ENCODE assay signal across 8 cellular contexts in the genomic region with DNA sequence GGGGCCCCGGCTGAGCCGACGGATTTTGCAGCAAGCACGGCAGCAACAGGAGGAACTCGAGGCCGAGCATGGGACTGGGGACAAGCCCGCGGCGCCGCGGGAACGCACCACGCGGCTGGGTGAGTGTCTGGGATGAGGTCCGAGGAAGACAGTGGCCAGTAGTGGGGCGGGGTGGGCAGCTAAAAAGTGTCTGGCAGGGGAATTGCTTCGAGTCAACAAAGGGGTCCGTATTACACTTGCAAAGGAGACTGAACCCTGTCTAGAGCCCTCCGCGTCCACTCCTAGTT. TPM values are rescaled to one million over a fixed set of nuclear protein-coding genes. Genes with fewer than 3 reads are reported as not detected.
DNase-seq lines count a peak whose midpoint lies in the region; ATAC-seq and TF ChIP-seq lines count a peak whose summit lies in the region.

No MANE protein-coding gene starts in this region.

- H3K27ac ChIP-seq in HEK293 (ENCODE audit: extremely low read depth, low read depth, low read length), result peak overlapping the region; percentile 80; the same call in 1 of the 2 replicates
- H3K27ac ChIP-seq in rectal smooth muscle tissue (ENCODE audit: low read depth, low read length), result peak overlapping the region; percentile 100

- TF ChIP-seq CTCF in BE2C (IDR thresholded peaks at IDR 0.05; ENCODE audit: low read depth, low read length), result no peak
- TF ChIP-seq CTCF in HEK293 (tag by site-specific recombination; IDR thresholded peaks at IDR 0.05), result no peak
- TF ChIP-seq CTCF in foreskin fibroblast (IDR thresholded peaks at IDR 0.05; ENCODE audit: low read depth, low read length), result no peak

- in situ Hi-C loops in G401 (cut with HindIII; ENCODE audit: low sequenced_read_pairs), result no loop called here

- no peak for ATAC-seq in GM21619 (IDR thresholded peaks at IDR 0.05; ENCODE audit: unreplicated experiment)

- CTCF ChIA-PET in HEK293 (lab: Yijun Ruan, JAX), result interaction anchor here (0.6 to 11.2 kb wide), 43 partner anchors 9 to 1237 kb away, joined by 3 to 160 read pairs (median 5); a partner anchor contains a TSS

- H3K4me3 ChIP-seq in BE2C (ENCODE audit: low read depth, low read length) (peak overlapping the region; percentile 99), HEK293 (ENCODE audit: low read depth, low read length) (peak overlapping the region; percentile 88), foreskin fibroblast (ENCODE audit: low read depth in 1 of 2, low read length in 2 of 2) (peak overlapping the region; percentile 82 to 98), rectal smooth muscle tissue (ENCODE audit: low read length) (peak overlapping the region; percentile 96)

- H3K36me3 ChIP-seq in BE2C (peaks cover 38% of the 10 kb centered on the region), HEK293 (ENCODE audit: control insufficient read depth in 2 of 2, insufficient read depth in 1 of 2, low read length in 2 of 2) (peaks cover 26 to 41% of the 10 kb centered on the region in 2 experiments; a peak in 2 of 3 replicates), rectal smooth muscle tissue (ENCODE audit: control insufficient read depth, insufficient read depth, low read length) (no peaks in the 10 kb centered on the region)

- DNase-seq in BE2C (peak; percentile 30), SW480 (ENCODE audit: low spot score) (peak; percentile 21), foreskin fibroblast (no peak), G401 (ENCODE audit: low spot score) (no peak), nucleus accumbens (lab: John Stamatoyannopoulos, UW) (no peak)

- H3K4me1 ChIP-seq in BE2C (no peaks in the 10 kb centered on the region; the same call in 1 of the 2 replicates), HEK293 (ENCODE audit: control insufficient read depth, insufficient read depth, low read length) (peaks cover 9% of the 10 kb centered on the region), rectal smooth muscle tissue (ENCODE audit: control insufficient read depth, insufficient read depth, low read length) (peaks cover 8% of the 10 kb centered on the region)

- H3K9me3 ChIP-seq in BE2C, result no peaks in the 10 kb centered on the region
- no peaks in the 10 kb centered on the region for H3K9me3 ChIP-seq in HEK293 (ENCODE audit: control insufficient read depth, insufficient read depth, low read depth, low read length)

- H3K9ac ChIP-seq in rectal smooth muscle tissue (ENCODE audit: low read length), result peak overlapping the region; percentile 64

- POLR2A ChIA-PET in HEK293 (lab: Yijun Ruan, JAX), result interaction anchor here (0.9 to 2.5 kb wide), 21 partner anchors 9 to 1063 kb away, joined by 3 to 34 read pairs (median 5); a partner anchor contains a TSS

- H3K27me3 ChIP-seq in BE2C, result no peaks in the 10 kb centered on the region
- H3K27me3 ChIP-seq in rectal smooth muscle tissue (ENCODE audit: control insufficient read depth, insufficient read depth, low read length), result no peaks in the 10 kb centered on the region

TF ChIP-seq in HEK293, 187 proteins besides CTCF, POLR2A, EP300 and RAD21 (continues in another document):
- TF ChIP-seq, protein P1, sequence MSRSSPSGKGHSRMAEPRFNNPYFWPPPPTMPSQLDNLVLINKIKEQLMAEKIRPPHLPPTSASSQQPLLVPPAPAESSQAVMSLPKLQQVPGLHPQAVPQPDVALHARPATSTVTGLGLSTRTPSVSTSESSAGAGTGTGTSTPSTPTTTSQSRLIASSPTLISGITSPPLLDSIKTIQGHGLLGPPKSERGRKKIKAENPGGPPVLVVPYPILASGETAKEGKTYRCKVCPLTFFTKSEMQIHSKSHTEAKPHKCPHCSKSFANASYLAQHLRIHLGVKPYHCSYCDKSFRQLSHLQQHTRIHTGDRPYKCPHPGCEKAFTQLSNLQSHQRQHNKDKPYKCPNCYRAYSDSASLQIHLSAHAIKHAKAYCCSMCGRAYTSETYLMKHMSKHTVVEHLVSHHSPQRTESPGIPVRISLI (tag by site-specific recombination; IDR thresholded peaks at IDR 0.05), result no peak
- TF ChIP-seq ZNF266 (tag by site-specific recombination; IDR thresholded peaks at IDR 0.05; ENCODE audit: low read depth) (0 out of 2 replicates have a peak, but pooled peaks have one; percentile 21), ZNF335 (tag by site-specific recombination; conservative IDR thresholded peaks at IDR 0.05) (no peak), SP2 (tag by site-specific recombination; IDR thresholded peaks at IDR 0.05) (no peak), ZFP37 (tag by site-specific recombination; IDR thresholded peaks at IDR 0.05) (0 out of 2 replicates have a peak, but pooled peaks have one; percentile 0), GLI4 (tag by site-specific recombination; IDR thresholded peaks at IDR 0.05) (no peak), ZNF426 (tag by site-specific recombination; IDR thresholded peaks at IDR 0.05) (0 out of 2 replicates have a peak, but pooled peaks have one; percentile 4), ZNF664 (tag by site-specific recombination; IDR thresholded peaks at IDR 0.05) (no peak), ZNF169 (tag by site-specific recombination; IDR thresholded peaks at IDR 0.05) (no peak), SP3 (tag by site-specific recombination; IDR thresholded peaks at IDR 0.05) (no peak), ZNF560 (tag by site-specific recombination; IDR thresholded peaks at IDR 0.05; ENCODE audit: borderline replicate concordance) (no peak), ZFP69B (tag by site-specific recombination; IDR thresholded peaks at IDR 0.05) (no peak), ZNF184 (tag by site-specific recombination; IDR thresholded peaks at IDR 0.05) (no peak)
- TF ChIP-seq, protein P2, sequence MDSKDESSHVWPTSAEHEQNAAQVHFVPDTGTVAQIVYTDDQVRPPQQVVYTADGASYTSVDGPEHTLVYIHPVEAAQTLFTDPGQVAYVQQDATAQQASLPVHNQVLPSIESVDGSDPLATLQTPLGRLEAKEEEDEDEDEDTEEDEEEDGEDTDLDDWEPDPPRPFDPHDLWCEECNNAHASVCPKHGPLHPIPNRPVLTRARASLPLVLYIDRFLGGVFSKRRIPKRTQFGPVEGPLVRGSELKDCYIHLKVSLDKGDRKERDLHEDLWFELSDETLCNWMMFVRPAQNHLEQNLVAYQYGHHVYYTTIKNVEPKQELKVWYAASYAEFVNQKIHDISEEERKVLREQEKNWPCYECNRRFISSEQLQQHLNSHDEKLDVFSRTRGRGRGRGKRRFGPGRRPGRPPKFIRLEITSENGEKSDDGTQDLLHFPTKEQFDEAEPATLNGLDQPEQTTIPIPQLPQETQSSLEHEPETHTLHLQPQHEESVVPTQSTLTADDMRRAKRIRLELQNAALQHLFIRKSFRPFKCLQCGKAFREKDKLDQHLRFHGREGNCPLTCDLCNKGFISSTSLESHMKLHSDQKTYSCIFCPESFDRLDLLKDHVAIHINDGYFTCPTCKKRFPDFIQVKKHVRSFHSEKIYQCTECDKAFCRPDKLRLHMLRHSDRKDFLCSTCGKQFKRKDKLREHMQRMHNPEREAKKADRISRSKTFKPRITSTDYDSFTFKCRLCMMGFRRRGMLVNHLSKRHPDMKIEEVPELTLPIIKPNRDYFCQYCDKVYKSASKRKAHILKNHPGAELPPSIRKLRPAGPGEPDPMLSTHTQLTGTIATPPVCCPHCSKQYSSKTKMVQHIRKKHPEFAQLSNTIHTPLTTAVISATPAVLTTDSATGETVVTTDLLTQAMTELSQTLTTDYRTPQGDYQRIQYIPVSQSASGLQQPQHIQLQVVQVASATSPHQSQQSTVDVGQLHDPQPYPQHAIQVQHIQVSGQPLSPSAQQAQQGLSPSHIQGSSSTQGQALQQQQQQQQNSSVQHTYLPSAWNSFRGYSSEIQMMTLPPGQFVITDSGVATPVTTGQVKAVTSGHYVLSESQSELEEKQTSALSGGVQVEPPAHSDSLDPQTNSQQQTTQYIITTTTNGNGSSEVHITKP (tag by site-specific recombination; IDR thresholded peaks at IDR 0.05), result peak; percentile 8; the same call in 1 of the 2 replicates
- TF ChIP-seq, protein P3, sequence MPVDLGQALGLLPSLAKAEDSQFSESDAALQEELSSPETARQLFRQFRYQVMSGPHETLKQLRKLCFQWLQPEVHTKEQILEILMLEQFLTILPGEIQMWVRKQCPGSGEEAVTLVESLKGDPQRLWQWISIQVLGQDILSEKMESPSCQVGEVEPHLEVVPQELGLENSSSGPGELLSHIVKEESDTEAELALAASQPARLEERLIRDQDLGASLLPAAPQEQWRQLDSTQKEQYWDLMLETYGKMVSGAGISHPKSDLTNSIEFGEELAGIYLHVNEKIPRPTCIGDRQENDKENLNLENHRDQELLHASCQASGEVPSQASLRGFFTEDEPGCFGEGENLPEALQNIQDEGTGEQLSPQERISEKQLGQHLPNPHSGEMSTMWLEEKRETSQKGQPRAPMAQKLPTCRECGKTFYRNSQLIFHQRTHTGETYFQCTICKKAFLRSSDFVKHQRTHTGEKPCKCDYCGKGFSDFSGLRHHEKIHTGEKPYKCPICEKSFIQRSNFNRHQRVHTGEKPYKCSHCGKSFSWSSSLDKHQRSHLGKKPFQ (tag by site-specific recombination; IDR thresholded peaks at IDR 0.05), result no peak

RNA-seq across cellular contexts. Expression of a gene that starts 0.4 kb away (rescaled TPM):
- polyA plus RNA-seq in BE2C (2012; ENCODE audit: insufficient read depth, insufficient read length, low read depth), result 193 TPM
- 68.3 and 75.5 TPM in 2 replicates for total RNA-seq in G401 (2014; rRNA removed; shearing (Covaris generic))

RNA-seq across cellular contexts. Expression of a gene that starts 0.7 kb away (rescaled TPM):
- 14.9 TPM for polyA plus RNA-seq in BE2C (2012; ENCODE audit: insufficient read depth, insufficient read length, low read depth)
- total RNA-seq in G401 (2014; rRNA removed; shearing (Covaris generic)), result 23.8 TPM in 2 replicates

RNA-seq across cellular contexts. Expression of a gene that starts 20.0 kb away (rescaled TPM):
- polyA plus RNA-seq in BE2C (2012; ENCODE audit: insufficient read depth, insufficient read length, low read depth), result 44.1 TPM
- total RNA-seq in G401 (2014; rRNA removed; shearing (Covaris generic)), result 28.2 and 37.3 TPM in 2 replicates

RNA-seq across cellular contexts. Expression of a gene that starts 26.5 kb away (rescaled TPM):
- polyA plus RNA-seq in BE2C (2012; ENCODE audit: insufficient read depth, insufficient read length, low read depth), result 6.7 TPM
- total RNA-seq in G401 (2014; rRNA removed; shearing (Covaris generic)), result 4.7 and 9.9 TPM in 2 replicates

Comparison
In these comparisons a context has a peak if more than half of its experiments do, and no peak if none do; other contexts are left out.
1. DNase-seq: peak in BE2C (single experiment) and SW480 (single experiment); none in foreskin fibroblast (0 of 2), G401 (single experiment) and nucleus accumbens (0 of 56).
2. Peak in every context shown above with its lines, with median percentiles within 50 percentile points of each other: H3K4me3 ChIP-seq.